14 cellular contexts compared by ENCODE assay signal in the genomic region with DNA sequence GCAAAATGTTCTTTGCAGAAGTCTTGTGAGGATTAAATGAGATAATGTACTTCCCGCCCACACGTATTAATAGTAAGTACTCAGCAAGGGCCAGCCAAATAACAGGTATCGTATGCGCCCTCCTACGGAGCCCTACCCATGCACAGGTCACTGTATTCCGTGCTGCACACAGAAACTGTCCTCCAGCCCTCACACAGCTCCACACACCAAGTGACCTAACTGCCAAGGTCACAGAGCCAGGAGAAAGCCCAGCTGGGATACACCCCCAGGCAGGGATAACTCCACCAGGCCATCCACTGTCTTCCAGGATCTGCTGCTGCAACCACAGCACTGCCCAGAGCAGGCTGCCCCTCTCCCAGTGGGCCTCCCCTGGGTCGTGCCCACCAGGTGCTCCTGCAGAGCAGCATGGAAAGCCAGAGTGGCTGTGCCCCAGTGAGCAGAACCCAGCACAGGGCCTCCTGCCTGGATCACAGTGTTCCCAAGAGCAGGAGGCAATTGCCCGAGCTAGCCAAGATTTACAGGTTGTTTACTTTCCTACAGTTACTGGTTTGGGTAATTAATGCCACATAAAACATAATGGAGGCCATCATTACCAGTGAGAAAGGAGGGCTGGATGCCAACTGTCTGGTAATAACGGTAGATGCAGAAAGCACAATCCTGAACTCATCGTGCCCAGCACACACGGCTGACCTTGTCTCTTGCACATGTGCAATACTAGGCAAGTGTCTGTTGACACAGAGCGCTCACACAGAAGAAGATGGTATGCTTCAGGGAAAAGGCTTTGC. TPM values are rescaled to one million over a fixed set of nuclear protein-coding genes. Genes with fewer than 3 reads are reported as not detected.
DNase-seq lines count a peak whose midpoint lies in the region; ATAC-seq and TF ChIP-seq lines count a peak whose summit lies in the region.
"Had no signal": no experiment of that assay in that cellular context is flagged by ENCODE, and none has a peak within 500 bp of the region (broad histone marks: within the 10 kb centered on the region; RNA-seq: fewer than 3 reads in every experiment).

No MANE protein-coding gene starts in this region.

- no peak overlapping the region for H2BK15ac ChIP-seq in H9 (ENCODE audit: low read depth, low read length)

- H3K23me2 ChIP-seq in H9 (ENCODE audit: insufficient read length, low read depth, low read length, poor library complexity, severe bottlenecking), result no peaks in the 10 kb centered on the region

- no peak overlapping the region for H3K56ac ChIP-seq in H9 (ENCODE audit: insufficient read length, low read depth, low read length)

- H3K27ac ChIP-seq in aorta (ENCODE audit: low read depth in 1 of 2, low read length in 2 of 2) (no peak overlapping the region), H9 (ENCODE audit: insufficient read length, low read depth, low read length) (no peak overlapping the region)
- H3K27ac ChIP-seq: ovary had no signal

- no peaks in the 10 kb centered on the region for H3K79me2 ChIP-seq in H9 (ENCODE audit: insufficient read depth, low read length)

- peak; percentile 37 for ATAC-seq in stimulated activated naive CD8-positive, alpha-beta T cell treated with anti-CD3 and anti-CD28 coated beads, Interleukin-15, amount 100 ng/mL, for 72 hours
- ATAC-seq in stimulated activated naive CD8-positive, alpha-beta T cell treated with anti-CD3 and anti-CD28 coated beads, Interleukin-15, Interleukin-2, amounts not matched to agents 100 U/mL and 50 U/mL, for 24 hours, result no peak
- peak; percentile 70 for ATAC-seq in left colon
- ATAC-seq in aorta (ENCODE audit: low FRiP score), result peak; percentile 45

- no peak overlapping the region for H3T11ph ChIP-seq in H9 (ENCODE audit: low read length)

- H2BK12ac ChIP-seq in H9 (ENCODE audit: insufficient read length, low read depth, low read length), result no peak overlapping the region

- H2AFZ ChIP-seq in H9 (ENCODE audit: low read length), result no peak overlapping the region

- intact Hi-C loops in left colon (cut with DNase I, micrococcal nuclease), result no loop called here
- intact Hi-C loops in aorta (cut with DNase I), result no loop called here

- H3K14ac ChIP-seq in H9 (ENCODE audit: insufficient read depth, low read length), result no peak overlapping the region

- H3K4me1 ChIP-seq in aorta (ENCODE audit: control insufficient read depth in 1 of 2, insufficient read depth in 2 of 2, low read length in 2 of 2), result no peaks in the 10 kb centered on the region
- no peaks in the 10 kb centered on the region for H3K4me1 ChIP-seq in H9 (ENCODE audit: insufficient read depth, low read length)

- no peak overlapping the region for H2BK20ac ChIP-seq in H9 (ENCODE audit: low read depth, low read length, poor library complexity, severe bottlenecking)

- no peaks in the 10 kb centered on the region for H3K9me3 Mint-ChIP-seq in stimulated activated naive CD8-positive, alpha-beta T cell treated with anti-CD3 and anti-CD28 coated beads, Interleukin-15, amount 100 ng/mL, for 72 hours
- H3K9me3 Mint-ChIP-seq in H9, result no peaks in the 10 kb centered on the region
- H3K9me3 Mint-ChIP-seq: activated T-cell treated with anti-CD3 and anti-CD28 coated beads, Interleukin-2, amount 50 U/mL, for 24 hours; dendritic cell treated with granulocyte-macrophage colony-stimulating factor and Interleukin-4, amounts not matched to agents 40 ng/mL and 50 ng/mL, for 4 days had no signal

- no peak overlapping the region for H2BK5ac ChIP-seq in H9 (ENCODE audit: insufficient read length, low read length)

- no peaks in the 10 kb centered on the region for H3K36me3 Mint-ChIP-seq in H9 (ENCODE audit: insufficient read depth in 1 of 3, low read depth in 3 of 3)

- no peak overlapping the region for H3K4me3 ChIP-seq in aorta (ENCODE audit: low read length in 2 of 2)
- H3K4me3 ChIP-seq: ovary had no signal

- peaks cover 18% of the 10 kb centered on the region for H3K27me3 Mint-ChIP-seq in stimulated activated naive CD8-positive, alpha-beta T cell treated with anti-CD3 and anti-CD28 coated beads, Interleukin-15, amount 100 ng/mL, for 72 hours
- peaks cover 3% of the 10 kb centered on the region for H3K27me3 Mint-ChIP-seq in H9 (ENCODE audit: low read depth)

- H3K4me2 ChIP-seq in H9 (ENCODE audit: insufficient read depth, insufficient read length, low read length), result no peak overlapping the region

- no peak overlapping the region for H2AK5ac ChIP-seq in H9 (ENCODE audit: insufficient read length, low read length)

- H2BK120ac ChIP-seq in H9 (ENCODE audit: low read depth, low read length, poor library complexity, severe bottlenecking), result no peak overlapping the region

- no peak overlapping the region for H3K4ac ChIP-seq in H9 (ENCODE audit: low read depth, low read length)

- TF ChIP-seq CTCF in H9 (conservative IDR thresholded peaks at IDR 0.05), result no peak

- no peaks in the 10 kb centered on the region for H3K4me1 Mint-ChIP-seq in stimulated activated naive CD8-positive, alpha-beta T cell treated with anti-CD3 and anti-CD28 coated beads, Interleukin-15, amount 100 ng/mL, for 72 hours
- peaks cover 6% of the 10 kb centered on the region in 2 experiments for H3K4me1 Mint-ChIP-seq in H9

- H3K27me3 ChIP-seq in aorta (ENCODE audit: control insufficient read depth in 1 of 2, insufficient read depth in 2 of 2, low read length in 1 of 2) (no peaks in the 10 kb centered on the region), H9 (ENCODE audit: insufficient read depth, low read length) (no peaks in the 10 kb centered on the region)
- H3K27me3 ChIP-seq: ovary had no signal

- H3K9ac ChIP-seq in H9 (ENCODE audit: extremely low read depth, insufficient read length, low read length), result no peak overlapping the region

- DNase-seq in stimulated activated naive CD8-positive, alpha-beta T cell treated with anti-CD3 and anti-CD28 coated beads, Interleukin-15, amount 100 ng/mL, for 72 hours, result no peak
- DNase-seq in stimulated activated naive CD8-positive, alpha-beta T cell treated with anti-CD3 and anti-CD28 coated beads, Interleukin-15, Interleukin-2, amounts not matched to agents 100 U/mL and 50 U/mL, for 24 hours, result no peak
- peak; percentile 73 for DNase-seq in NCI-H345 treated with DMSO at 0.1 percent for 48 hours (lab: John Stamatoyannopoulos, UW; ENCODE audit: unreplicated experiment)
- DNase-seq in left colon, result peak; percentile 53 to 87
- DNase-seq in aorta, result peak in 1 of 2 donors; percentile 31
- DNase-seq in H9, result no peak
- no peak for DNase-seq in T-helper 2 cell
- DNase-seq in SKM-1 treated with dmso at 0.1 percent for 144 hours (lab: John Stamatoyannopoulos, UW; ENCODE audit: unreplicated experiment), result no peak
- DNase-seq: activated T-cell treated with anti-CD3 and anti-CD28 coated beads, Interleukin-2, amount 50 U/mL, for 24 hours; EL; mesenchymal stem cell; ovary; stimulated activated CD4-positive, alpha-beta T cell treated with anti-CD3 and anti-CD28 coated beads, Interleukin-1b, Interleukin-23, amount 100 ng/mL, for 48 hours had no signal

- 79 to 81% methylated on average over 12 of the region's 12 CpGs for WGBS in aorta, 2 donors
- no CpG with 5 or more reads among the region's 12 CpGs for WGBS in H9 (ENCODE audit: extremely low coverage, insufficient read length, low lambda C conversion rate)

- no peak overlapping the region for H4K8ac ChIP-seq in H9 (replicated peaks; ENCODE audit: insufficient read length, low read depth, low read length)

- H3K27ac Mint-ChIP-seq in stimulated activated naive CD8-positive, alpha-beta T cell treated with anti-CD3 and anti-CD28 coated beads, Interleukin-15, amount 100 ng/mL, for 72 hours, result no peak overlapping the region
- H3K27ac Mint-ChIP-seq in H9, result no peak overlapping the region
- H3K27ac Mint-ChIP-seq: activated T-cell treated with anti-CD3 and anti-CD28 coated beads, Interleukin-2, amount 50 U/mL, for 24 hours; dendritic cell treated with granulocyte-macrophage colony-stimulating factor and Interleukin-4, amounts not matched to agents 40 ng/mL and 50 ng/mL, for 4 days had no signal

- no peak overlapping the region for H4K5ac ChIP-seq in H9 (ENCODE audit: insufficient read length, low read depth, low read length)

- H3K18ac ChIP-seq in H9 (ENCODE audit: insufficient read length, low read depth, low read length), result no peak overlapping the region

- H3K36me3 ChIP-seq in aorta (ENCODE audit: control insufficient read depth in 1 of 2, insufficient read depth in 2 of 2, low read length in 1 of 2), result no peaks in the 10 kb centered on the region
- H3K36me3 ChIP-seq: ovary had no signal

- H3K4me3 Mint-ChIP-seq in stimulated activated naive CD8-positive, alpha-beta T cell treated with anti-CD3 and anti-CD28 coated beads, Interleukin-15, amount 100 ng/mL, for 72 hours, result no peak overlapping the region
- no peak overlapping the region for H3K4me3 Mint-ChIP-seq in H9
- H3K4me3 Mint-ChIP-seq: activated T-cell treated with anti-CD3 and anti-CD28 coated beads, Interleukin-2, amount 50 U/mL, for 24 hours; dendritic cell treated with granulocyte-macrophage colony-stimulating factor and Interleukin-4, amounts not matched to agents 40 ng/mL and 50 ng/mL, for 4 days had no signal

- no peak overlapping the region for H3K23ac ChIP-seq in H9 (ENCODE audit: insufficient read length, low read depth, low read length)

- H3K9me3 ChIP-seq in aorta (ENCODE audit: control insufficient read depth, low read length) (no peaks in the 10 kb centered on the region), H9 (ENCODE audit: control insufficient read depth, low read depth, low read length) (no peaks in the 10 kb centered on the region)
- H3K9me3 ChIP-seq: ovary had no signal

- H4K20me1 ChIP-seq in H9 (ENCODE audit: control insufficient read depth, insufficient read depth, insufficient read length), result no peaks in the 10 kb centered on the region

- no peak overlapping the region for H4K91ac ChIP-seq in H9 (ENCODE audit: insufficient read length, low read depth, low read length)

- no peaks in the 10 kb centered on the region for H3K79me1 ChIP-seq in H9 (ENCODE audit: insufficient read depth, low read depth, low read length, poor library complexity, severe bottlenecking)

RNA-seq across cellular contexts. Expression of a gene that starts 24.4 kb away (rescaled TPM):
- total RNA-seq in left colon (100 to 1,000 TPM; 106 to 149 TPM), aorta (1 to 10 TPM in 1 of 2 donors, under 1 TPM in 1; 0.69 to 1.7 TPM), H9 (2021) (1.8 and 1.9 TPM in 2 replicates)
- polyA plus RNA-seq in aorta, result 1 to 10 TPM in 1 of 2 donors, under 1 TPM in 1; 0.03 to 1.1 TPM

Comparison
In these comparisons a context has a peak if more than half of its experiments do, and no peak if none do; other contexts are left out.
1. DNase-seq: peak in NCI-H345 treated with DMSO at 0.1 percent for 48 hours (single experiment) and left colon (2 of 2); none in stimulated activated naive CD8-positive, alpha-beta T cell treated with anti-CD3 and anti-CD28 coated beads, Interleukin-15, amount 100 ng/mL, for 72 hours (0 of 2), stimulated activated naive CD8-positive, alpha-beta T cell treated with anti-CD3 and anti-CD28 coated beads, Interleukin-15, Interleukin-2, amounts not matched to agents 100 U/mL and 50 U/mL, for 24 hours (single experiment), H9 (single experiment), T-helper 2 cell (0 of 5) and SKM-1 treated with dmso at 0.1 percent for 144 hours (single experiment).
2. RNA of a gene that starts 24.4 kb away (total RNA-seq): 106 to 149 TPM in left colon; 1.8 to 1.9 TPM in H9 and 0.69 to 1.7 TPM in aorta; every median in the first group is over 10 times any median in the second.